8 cellular contexts compared by ENCODE assay signal in genomic region chr10:72567884-72568283, GRCh38. TPM values are rescaled to one million over a fixed set of nuclear protein-coding genes. Genes with fewer than 3 reads are reported as not detected.
A peak's percentile ranks its signal among the peaks of the same experiment; 100 is the strongest.
DNase-seq lines count a peak whose midpoint lies in the region; ATAC-seq, FAIRE-seq and TF ChIP-seq lines count a peak whose summit lies in the region.

No MANE protein-coding gene starts in this region.

- H3K23ac ChIP-seq in mesenchymal stem cell (ENCODE audit: low read length in 2 of 2): no peak overlapping the region

- H4K91ac ChIP-seq in mesenchymal stem cell (ENCODE audit: low read length): no peak overlapping the region

- no peak overlapping the region for H2BK15ac ChIP-seq in mesenchymal stem cell (ENCODE audit: low read depth, poor library complexity, severe bottlenecking)

- H3K27me3 ChIP-seq in K562 (ENCODE audit: control insufficient read depth in 2 of 2, insufficient read depth in 2 of 2, low read length in 2 of 2): no peaks in the 10 kb centered on the region
- no peaks in the 10 kb centered on the region for H3K27me3 ChIP-seq in mesenchymal stem cell (ENCODE audit: control insufficient read depth in 1 of 2, insufficient read depth in 1 of 2, low read length in 2 of 2)

- no peak overlapping the region for H2AK5ac ChIP-seq in mesenchymal stem cell (ENCODE audit: low read length, severe bottlenecking)

- no peaks in the 10 kb centered on the region for H3K27me3 Mint-ChIP-seq in T-cell

- no peak overlapping the region for H3K14ac ChIP-seq in mesenchymal stem cell (ENCODE audit: low read length in 2 of 2)

- WGBS in K562 (ENCODE audit: insufficient coverage, low coverage, missing lambda C conversion rate): 63% methylated on average over 2 of the region's 2 CpGs
- WGBS in mesenchymal stem cell: 92% methylated on average over 1 of the region's 2 CpGs

- H3K27ac Mint-ChIP-seq in T-cell: no peak overlapping the region

- POLR2A ChIA-PET in K562 (lab: Yijun Ruan, JAX) (interaction anchor here (0.7 to 0.9 kb wide), 2 partner anchors 8 to 10 kb away, joined by 3 to 4 read pairs; no protein-coding TSS in a partner anchor), T-cell (lab: Charles Lee) (no interaction called here)

- in situ Hi-C loops in KBM-7 (cut with MboI; ENCODE audit: low pct_unique_long_range_greater_than_20kb, low sequenced_read_pairs) (no loop called here), K562 (cut with MboI) (loop anchor here (5.0 kb wide), 1 partner anchor 206 kb away; no protein-coding TSS in a partner anchor)

- peak; percentile 47 to 77 (median 67); a peak in 5 of 6 replicates for TF ChIP-seq CTCF in K562 (IDR thresholded peaks at IDR 0.05 in 2 of 3, conservative IDR thresholded peaks at IDR 0.05 in 1 of 3; ENCODE audit: insufficient read depth in 2 of 3, low read depth in 1 of 3, low read length in 3 of 3)

- H3K9ac ChIP-seq in K562 (ENCODE audit: insufficient read depth in 1 of 2, low read depth in 2 of 2, low read length in 2 of 2) (no peak overlapping the region), mesenchymal stem cell (ENCODE audit: low read length) (no peak overlapping the region)

- no peaks in the 10 kb centered on the region for H3K9me1 ChIP-seq in K562 (ENCODE audit: control insufficient read depth, insufficient read depth, low read length)

- H4K20me1 ChIP-seq in K562 (replicated peaks; ENCODE audit: control insufficient read depth, insufficient read depth, low read length): peaks cover 8% of the 10 kb centered on the region; the same call in 1 of the 2 replicates

- H2AFZ ChIP-seq in K562 (ENCODE audit: low read depth, low read length) (no peak overlapping the region), mesenchymal stem cell (ENCODE audit: low read depth, low read length) (no peak overlapping the region)

- CTCF ChIA-PET in K562 (lab: Yijun Ruan, JAX; ENCODE audit: low intra/inter-chr PET ratio): interaction anchor here (0.6 to 1.2 kb wide), 2 partner anchors 204 to 788 kb away, joined by 3 to 5 read pairs; no protein-coding TSS in a partner anchor
- CTCF ChIA-PET in T-cell (lab: Charles Lee): interaction anchor here in 1 of 2 donors (0.6 kb wide), 1 partner anchor 18 kb away, joined by 3 read pairs; no protein-coding TSS in a partner anchor

- peak; percentile 48 for FAIRE-seq in K562 (lab: Jason Lieb, UNC)

- H2BK5ac ChIP-seq in mesenchymal stem cell (ENCODE audit: low read depth, low read length, poor library complexity, severe bottlenecking): no peak overlapping the region

- TF ChIP-seq RAD21 in K562 (CRISPR knock-in tag; conservative IDR thresholded peaks at IDR 0.05 in 1 of 2, IDR thresholded peaks at IDR 0.05 in 1 of 2): peak; percentile 43 to 62; a peak in 3 of 4 replicates

- H3K79me1 ChIP-seq in mesenchymal stem cell (replicated peaks; ENCODE audit: low read length, poor library complexity, severe bottlenecking): peaks cover 17% of the 10 kb centered on the region

- peak; percentile 95 for ATAC-seq in K562
- no peak for ATAC-seq in T-cell (replicated peaks in 1 of 4)

- intact Hi-C loops in K562 (cut with micrococcal nuclease): loop anchor here (1.0 to 10.0 kb wide), 2 partner anchors 204 to 267 kb away; no protein-coding TSS in a partner anchor

- no peak overlapping the region for H3K4me2 ChIP-seq in K562 (ENCODE audit: insufficient read depth, low read length)
- H3K4me2 ChIP-seq in mesenchymal stem cell (ENCODE audit: low read length, poor library complexity, severe bottlenecking): no peak overlapping the region

- H3K4ac ChIP-seq in mesenchymal stem cell (ENCODE audit: low read depth in 1 of 2, low read length in 2 of 2): no peak overlapping the region

- no peak overlapping the region for H3K27ac ChIP-seq in K562 (ENCODE audit: extremely low read depth, low read depth, low read length)
- peak overlapping the region; percentile 18 for H3K27ac ChIP-seq in mesenchymal stem cell (ENCODE audit: low read length, poor library complexity, severe bottlenecking)

- no peaks in the 10 kb centered on the region for H3K9me3 Mint-ChIP-seq in T-cell

- H3K79me2 ChIP-seq in K562 (ENCODE audit: control insufficient read depth, insufficient read depth, low read length): peaks cover 9% of the 10 kb centered on the region; the same call in 1 of the 3 replicates

- H3K4me3 ChIP-seq in K562 (no peak overlapping the region), mesenchymal stem cell (ENCODE audit: insufficient read depth in 1 of 2, low read depth in 1 of 2, low read length in 2 of 2) (no peak overlapping the region)

- H4K8ac ChIP-seq in mesenchymal stem cell (ENCODE audit: low read length): no peak overlapping the region

- H3K4me1 Mint-ChIP-seq in T-cell: peaks cover 8 to 18% (median 9%) of the 10 kb centered on the region in 3 donors

- no peak overlapping the region for H2BK120ac ChIP-seq in mesenchymal stem cell (ENCODE audit: low read depth, low read length)

- TF ChIP-seq POLR2A in K562 (conservative IDR thresholded peaks at IDR 0.05): no peak

- TF ChIP-seq EP300 in K562 (IDR thresholded peaks at IDR 0.05; ENCODE audit: low read length): no peak

- H3K18ac ChIP-seq in mesenchymal stem cell (ENCODE audit: low read depth in 1 of 2, low read length in 2 of 2): no peak overlapping the region

- H2BK12ac ChIP-seq in mesenchymal stem cell (ENCODE audit: low read length in 2 of 2): no peak overlapping the region

- no peak overlapping the region for H3K4me3 Mint-ChIP-seq in T-cell

- peaks cover 19% of the 10 kb centered on the region; the same call in 2 of the 3 replicates for H3K36me3 ChIP-seq in K562 (ENCODE audit: control insufficient read depth, insufficient read depth, low read length)
- peaks cover 0 to 21% of the 10 kb centered on the region in 2 experiments for H3K36me3 ChIP-seq in mesenchymal stem cell (ENCODE audit: control insufficient read depth in 1 of 2, insufficient read depth in 2 of 2, low read depth in 1 of 2, low read length in 2 of 2)

- no TSS peak for BruUV-seq in K562 (replicated peaks; lab: Mats Ljungman, UMichigan)

- H3K4me1 ChIP-seq in K562 (replicated peaks in 1 of 2; ENCODE audit: control insufficient read depth in 2 of 2, insufficient read depth in 2 of 2, low read length in 2 of 2) (no peaks in the 10 kb centered on the region), mesenchymal stem cell (ENCODE audit: control insufficient read depth, insufficient read depth, low read depth, low read length) (peaks cover 5% of the 10 kb centered on the region)

- H3K9me3 ChIP-seq in K562 (replicated peaks; ENCODE audit: control insufficient read depth, insufficient read depth, low read depth, low read length) (no peaks in the 10 kb centered on the region), mesenchymal stem cell (ENCODE audit: control insufficient read depth, low read length) (no peaks in the 10 kb centered on the region)

- H3K36me3 Mint-ChIP-seq in T-cell: peaks cover 32% of the 10 kb centered on the region

- DNase-seq in DMS 273 treated with DMSO at 0.1 percent for 48 hours (lab: John Stamatoyannopoulos, UW) (peak; percentile 6), KBM-7 (peak; percentile 55), K562 (ENCODE audit: extremely low read depth in 1 of 4, low spot score in 3 of 4) (peak; percentile 41 to 64 (median 48)), mesenchymal stem cell (no peak), T-cell (no peak), GM03348 (ENCODE audit: low spot score) (no peak), NCI-H345 (lab: John Stamatoyannopoulos, UW) (no peak)
- no peak for DNase-seq in activated T-cell treated with anti-CD3 and anti-CD28 coated beads, Interleukin-2, amount 50 U/mL, for 1 hour

TF ChIP-seq in K562, 482 proteins besides CTCF, POLR2A, EP300 and RAD21 (continues in another document):
- TF ChIP-seq, protein P1, sequence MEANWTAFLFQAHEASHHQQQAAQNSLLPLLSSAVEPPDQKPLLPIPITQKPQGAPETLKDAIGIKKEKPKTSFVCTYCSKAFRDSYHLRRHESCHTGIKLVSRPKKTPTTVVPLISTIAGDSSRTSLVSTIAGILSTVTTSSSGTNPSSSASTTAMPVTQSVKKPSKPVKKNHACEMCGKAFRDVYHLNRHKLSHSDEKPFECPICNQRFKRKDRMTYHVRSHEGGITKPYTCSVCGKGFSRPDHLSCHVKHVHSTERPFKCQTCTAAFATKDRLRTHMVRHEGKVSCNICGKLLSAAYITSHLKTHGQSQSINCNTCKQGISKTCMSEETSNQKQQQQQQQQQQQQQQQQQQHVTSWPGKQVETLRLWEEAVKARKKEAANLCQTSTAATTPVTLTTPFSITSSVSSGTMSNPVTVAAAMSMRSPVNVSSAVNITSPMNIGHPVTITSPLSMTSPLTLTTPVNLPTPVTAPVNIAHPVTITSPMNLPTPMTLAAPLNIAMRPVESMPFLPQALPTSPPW (CRISPR knock-in tag; IDR thresholded peaks at IDR 0.05): no peak
- TF ChIP-seq ZNF696 (CRISPR knock-in tag; conservative IDR thresholded peaks at IDR 0.05): no peak
- no peak for TF ChIP-seq TAL1 (IDR thresholded peaks at IDR 0.05)

RNA-seq across cellular contexts. Expression of gene MICU1, which starts 58.0 kb away (rescaled TPM):
- 45.6 and 90.3 TPM in 2 replicates for total RNA-seq in K562 (2011; cell fraction: chromatin; rRNA removed; ENCODE audit: low replicate concordance)
- 25.8 and 32.7 TPM in 2 replicates for total RNA-seq in K562 (2011; cell fraction: nucleolus; rRNA removed)
- 37.0 and 37.5 TPM in 2 replicates for total RNA-seq in K562 (2011; cell fraction: nucleoplasm; rRNA removed)
- total RNA-seq in K562 (2014; rRNA removed) (29.3 and 30.7 TPM in 2 replicates), K562 (2014; rRNA removed; fragmentation: Illumina TruSeq; extraction: Trizol) (57.7 and 65.2 TPM in 2 replicates), K562 (2015; rRNA removed; fragmentation: Illumina TruSeq; extraction: Trizol) (54.9 and 56.1 TPM in 2 replicates), K562 (2021) (47.3 and 48.4 TPM in 2 replicates), T-cell (10 to 100 TPM; 16.9 to 23.3 (median 19.9) TPM)
- polyA plus RNA-seq in K562 (2011; rRNA removed) (41.1 and 51.9 TPM in 2 replicates), K562 (2014; fragmentation: Illumina TruSeq; extraction: Trizol) (69.8 and 76.8 TPM in 2 replicates), K562 (2014; fragmentation: Nextera tagmentation; extraction: Ambion mirVana) (10 to 100 TPM; 34.9 to 65.5 TPM), K562 (2014; rRNA removed) (31.7 and 35.5 TPM in 2 replicates)
- 32.5 and 38.2 TPM in 2 replicates for polyA plus RNA-seq in K562 (2011; cell fraction: cytosol; rRNA removed)
- polyA plus RNA-seq in K562 (2011; cell fraction: nucleus; rRNA removed): 16.3 and 20.2 TPM in 2 replicates
- polyA plus RNA-seq in K562 (2012): 55.1 and 62.5 TPM in 2 replicates
- 46.3 and 53.3 TPM in 2 replicates for polyA minus RNA-seq in K562 (2011; rRNA and poly(A)+ RNA removed)
- 17.5 and 20.2 TPM in 2 replicates for polyA minus RNA-seq in K562 (2011; cell fraction: cytosol; rRNA and poly(A)+ RNA removed)
- 27.6 and 42.0 TPM in 2 replicates for polyA minus RNA-seq in K562 (2011; cell fraction: nucleus; rRNA and poly(A)+ RNA removed)
- polyA plus RNA-seq in mesenchymal stem cell (2013, experiment 1 of 2): 43.3 TPM
- polyA plus RNA-seq in mesenchymal stem cell (2013, experiment 2 of 2): 42.3 TPM

Comparison
In these comparisons a context has a peak if more than half of its experiments do, and no peak if none do; other contexts are left out.
1. DNase-seq: peak in DMS 273 treated with DMSO at 0.1 percent for 48 hours (single experiment), KBM-7 (single experiment) and K562 (4 of 4); none in mesenchymal stem cell (single experiment), activated T-cell treated with anti-CD3 and anti-CD28 coated beads, Interleukin-2, amount 50 U/mL, for 1 hour (single experiment), T-cell (0 of 34), GM03348 (single experiment) and NCI-H345 (single experiment).